ENCODE assay signal across 35 cellular contexts in genomic region chr17:3398310-3398709, GRCh38. TPM values are rescaled to one million over a fixed set of nuclear protein-coding genes. Genes with fewer than 3 reads are reported as not detected.
"Had no signal": no experiment of that assay in that cellular context is flagged by ENCODE, and none has a peak within 500 bp of the region (broad histone marks: within the 10 kb centered on the region; RNA-seq: fewer than 3 reads in every experiment).

Gene OR1E1 (minus strand): TSS chr17:3398410. CDS start chr17:3398410, 0 bp downstream.

- H3K27me3 ChIP-seq: ascending aorta, body of pancreas, brain microvascular endothelial cell, breast epithelium, cardiac muscle cell had no signal

- H3K4me3 ChIP-seq: adrenal gland, ascending aorta, body of pancreas, breast epithelium, cardiac muscle cell had no signal

- DNase-seq: activated effector memory CD4-positive, alpha-beta T cell treated with anti-CD3 and anti-CD28 coated beads, Interleukin-2, amount 50 U/mL, for 16 hours; activated effector memory CD4-positive, alpha-beta T cell treated with Interleukin-2 at 50 U/mL for 16 hours; activated gamma-delta T cell; activated gamma-delta T cell treated with Interleukin-2 at 50 U/mL for 16 hours; activated naive CD4-positive, alpha-beta T cell; activated naive CD4-positive, alpha-beta T cell treated with anti-CD3 and anti-CD28 coated beads, Interleukin-2, amount 50 U/mL, for 16 hours; activated naive CD4-positive, alpha-beta T cell treated with Interleukin-2 at 50 U/mL for 16 hours; activated naive CD8-positive, alpha-beta T cell treated with anti-CD3 and anti-CD28 coated beads for 36 hours; activated naive CD8-positive, alpha-beta T cell treated with anti-CD3 and anti-CD28 coated beads, Interleukin-2, amount 10 ng/mL, durations not matched to agents 7 days and 5 days; activated naive CD8-positive, alpha-beta T cell treated with anti-CD3 and anti-CD28 coated beads, Interleukin-2, amount 50 U/mL, for 24 hours; activated T-cell treated with anti-CD3 and anti-CD28 coated beads, Interleukin-2, amount 50 U/mL, for 1 hour; activated T-cell treated with anti-CD3 and anti-CD28 coated beads, Interleukin-2, amount 50 U/mL, for 4 hours; activated T-cell treated with anti-CD3 and anti-CD28 coated beads, Interleukin-2, amount 50 U/mL, for 72 hours; adrenal gland; amniotic stem cell; amygdala; anterior cingulate cortex; aorta; body of pancreas; brain microvascular endothelial cell; caudate nucleus; central memory CD4-positive, alpha-beta T cell; cerebellar nuclear complex had no signal

- H3K36me3 ChIP-seq: adrenal gland, ascending aorta, brain microvascular endothelial cell, breast epithelium, cardiac muscle cell had no signal

RNA-seq across cellular contexts. Expression of gene OR1E1, which starts in this region (rescaled TPM):
- total RNA-seq: activated naive CD4-positive, alpha-beta T cell treated with anti-CD3 and anti-CD28 coated beads for 36 hours; activated naive CD4-positive, alpha-beta T cell treated with anti-CD3 and anti-CD28 coated beads, Interleukin-2, amount 50 U/mL, for 72 hours; activated naive CD8-positive, alpha-beta T cell treated with anti-CD3 and anti-CD28 coated beads for 36 hours; activated naive CD8-positive, alpha-beta T cell treated with anti-CD3 and anti-CD28 coated beads, Interleukin-2, amount 10 ng/mL, durations not matched to agents 7 days and 5 days; activated T-cell treated with anti-CD3 and anti-CD28 coated beads, Interleukin-2, amount 50 U/mL, for 4 hours; activated T-cell treated with anti-CD3 and anti-CD28 coated beads, Interleukin-2, amount 50 U/mL, for 72 hours; activated T-helper 1 cell treated with anti-CD3 and anti-CD28 coated beads, Interleukin-12 subunit alpha, Interleukin-12 subunit beta, Interleukin-2, Interleukin-4 antibody, amounts not matched to agents 30 ng/mL and 10 ng/mL and 1 ng/mL, durations not matched to agents 14 hours and 24 hours and 36 hours; activated T-helper 17 cell treated with anti-CD3 and anti-CD28 coated beads, Interleukin-2, amount 50 U/mL, for 72 hours; activated T-helper 2 cell treated with anti-CD3 and anti-CD28 coated beads, Interferon-gamma antibody, Interleukin-2, Interleukin-4, amounts not matched to agents 10 μg/mL and 5 μg/mL and 100 μg/mL, durations not matched to agents 14 hours and 24 hours and 36 hours; adrenal gland; aorta; ascending aorta; astrocyte; body of pancreas; breast epithelium; cardiac muscle cell; cardiac septum; cerebellum; chondrocyte had no signal
